Comparison of ENCODE assay signal across 1 cellular context in genomic region chr11:1358931-1359330, GRCh38. TPM values are rescaled to one million over a fixed set of nuclear protein-coding genes. Genes with fewer than 3 reads are reported as not detected.
"Had no signal": no experiment of that assay in that cellular context is flagged by ENCODE, and none has a peak within 500 bp of the region (broad histone marks: within the 10 kb centered on the region; RNA-seq: fewer than 3 reads in every experiment).

No MANE protein-coding gene starts in this region.

RNA-seq across cellular contexts. Expression of gene BRSK2, which starts 30.8 kb away (rescaled TPM):
- polyA plus RNA-seq: GM23248 had no signal
